Comparison of ENCODE assay signal across 10 cellular contexts in genomic region chr19:50258918-50259372, GRCh38. TPM values are rescaled to one million over a fixed set of nuclear protein-coding genes. Genes with fewer than 3 reads are reported as not detected.
DNase-seq lines count a peak whose midpoint lies in the region; ATAC-seq, FAIRE-seq and TF ChIP-seq lines count a peak whose summit lies in the region.
"Had no signal": no experiment of that assay in that cellular context is flagged by ENCODE, and none has a peak within 500 bp of the region (broad histone marks: within the 10 kb centered on the region; RNA-seq: fewer than 3 reads in every experiment).

No MANE protein-coding gene starts in this region.

- H3K9me3 Mint-ChIP-seq in HFFc6: peaks cover 34% of the 10 kb centered on the region

- WGBS in GM12878 (ENCODE audit: insufficient coverage, insufficient replicate concordance, low lambda C conversion rate, missing lambda C conversion rate): 29% methylated on average over 21 of the region's 25 CpGs

- POLR2A ChIA-PET in GM12878 (lab: Charles Lee): no interaction called here

- CTCF ChIA-PET in GM12878 (lab: Yijun Ruan, JAX): interaction anchor here (0.6 to 2.3 kb wide), 10 partner anchors 9 to 202 kb away, joined by 3 to 13 read pairs (median 4); no protein-coding TSS in a partner anchor

- FAIRE-seq in GM12878 (lab: Jason Lieb, UNC): no peak

- no peaks in the 10 kb centered on the region for H3K4me1 Mint-ChIP-seq in HFFc6 (ENCODE audit: low read depth)

- H3K4me3 Mint-ChIP-seq in HFFc6: no peak overlapping the region

- H3K27me3 ChIP-seq in DND-41 (ENCODE audit: insufficient read depth, low read length, poor library complexity): no peaks in the 10 kb centered on the region
- no peaks in the 10 kb centered on the region for H3K27me3 ChIP-seq in GM12878 (replicated peaks in 1 of 2; ENCODE audit: control insufficient read depth in 2 of 2, insufficient read depth in 2 of 2, low read length in 1 of 2)
- no peaks in the 10 kb centered on the region for H3K27me3 ChIP-seq in parathyroid adenoma (ENCODE audit: control insufficient read depth, insufficient read depth, low read length)

- no peak overlapping the region for H3K4me3 ChIP-seq in DND-41 (ENCODE audit: low read depth in 1 of 2, low read length in 2 of 2)
- no peak overlapping the region for H3K4me3 ChIP-seq in GM12878
- no peak overlapping the region for H3K4me3 ChIP-seq in parathyroid adenoma (ENCODE audit: low read depth, low read length)

- H4K20me1 ChIP-seq in DND-41 (ENCODE audit: insufficient read depth, low read length) (no peaks in the 10 kb centered on the region), GM12878 (ENCODE audit: control insufficient read depth, insufficient read depth) (no peaks in the 10 kb centered on the region)

- intact Hi-C loops in GM12878 (cut with micrococcal nuclease; ENCODE audit: unreplicated experiment): loop anchor here (5.0 kb wide), 1 partner anchor 92 kb away; no protein-coding TSS in a partner anchor

- H3K9ac ChIP-seq in DND-41 (ENCODE audit: low read depth, low read length) (no peak overlapping the region), GM12878 (ENCODE audit: control insufficient read depth, insufficient read depth, low read length) (no peak overlapping the region), parathyroid adenoma (no peak overlapping the region)

- H3K79me2 ChIP-seq in DND-41 (ENCODE audit: insufficient read depth, low read length) (no peaks in the 10 kb centered on the region), GM12878 (ENCODE audit: control insufficient read depth, insufficient read depth, low read length) (no peaks in the 10 kb centered on the region), parathyroid adenoma (no peaks in the 10 kb centered on the region)

- no peak for TF ChIP-seq EP300 in GM12878 (IDR thresholded peaks at IDR 0.05; ENCODE audit: borderline replicate concordance in 1 of 2, control insufficient read depth in 1 of 2, low read depth in 2 of 2, low read length in 2 of 2)

- H3K9me3 ChIP-seq in DND-41 (ENCODE audit: insufficient read depth, low read length, severe bottlenecking): no peaks in the 10 kb centered on the region
- peaks cover 4% of the 10 kb centered on the region for H3K9me3 ChIP-seq in GM12878 (replicated peaks; ENCODE audit: control insufficient read depth, insufficient read depth, low read length)
- H3K9me3 ChIP-seq in parathyroid adenoma (ENCODE audit: control insufficient read depth, low read length): no peaks in the 10 kb centered on the region

- H3K36me3 ChIP-seq in DND-41 (ENCODE audit: insufficient read depth, low read length) (no peaks in the 10 kb centered on the region), GM12878 (ENCODE audit: control insufficient read depth in 2 of 2, insufficient read depth in 2 of 2, low read length in 1 of 2) (no peaks in the 10 kb centered on the region), parathyroid adenoma (ENCODE audit: control insufficient read depth, insufficient read depth, low read length) (no peaks in the 10 kb centered on the region)

- no peaks in the 10 kb centered on the region; the same call in 1 of the 2 replicates for H3K36me3 Mint-ChIP-seq in HFFc6 (ENCODE audit: low read depth)

- TF ChIP-seq CTCF in DND-41 (IDR thresholded peaks at IDR 0.05; ENCODE audit: borderline replicate concordance, extremely low read depth, low read length, poor library complexity, severe bottlenecking) (peak; percentile 54), HFFc6 (IDR thresholded peaks at IDR 0.05) (peak; percentile 74), GM12878 (IDR thresholded peaks at IDR 0.05 in 2 of 3, conservative IDR thresholded peaks at IDR 0.05 in 1 of 3; ENCODE audit: control insufficient read depth in 2 of 3, extremely low read depth in 1 of 3, insufficient read depth in 1 of 3, low read depth in 3 of 3, low read length in 3 of 3) (peak; percentile 40 to 65 (median 52); a peak in 5 of 6 replicates), parathyroid adenoma (IDR thresholded peaks at IDR 0.05) (peak; percentile 50)

- H3K4me2 ChIP-seq in DND-41 (ENCODE audit: insufficient read depth, low read length) (no peak overlapping the region), GM12878 (ENCODE audit: control insufficient read depth, insufficient read depth) (no peak overlapping the region), parathyroid adenoma (ENCODE audit: low read length) (no peak overlapping the region)

- TF ChIP-seq RAD21 in GM12878 (IDR thresholded peaks at IDR 0.05; ENCODE audit: insufficient read depth, low read depth, low read length): peak; percentile 40; the same call in 1 of the 2 replicates

- H3K4me1 ChIP-seq in DND-41 (ENCODE audit: insufficient read depth, low read length) (no peaks in the 10 kb centered on the region), GM12878 (ENCODE audit: control insufficient read depth, insufficient read depth, low read length) (no peaks in the 10 kb centered on the region), parathyroid adenoma (no peaks in the 10 kb centered on the region)

- DNase-seq in DND-41: no peak
- no peak for DNase-seq in HFFc6
- no peak for DNase-seq in GM12878 (ENCODE audit: low read depth, low spot score)
- DNase-seq in HCEC 1CT: no peak
- DNase-seq in SK-N-DZ (ENCODE audit: low spot score): no peak
- no peak for DNase-seq in NCI-H2081 treated with DMSO at 0.1 percent for 48 hours (lab: John Stamatoyannopoulos, UW)
- DNase-seq: activated CD4-positive, alpha-beta T cell treated with anti-CD3 and anti-CD28 coated beads for 4 hours; occipital lobe had no signal

- SMC1A ChIA-PET in GM12878 (lab: Charles Lee; ENCODE audit: uncharacterized antibody, unreplicated experiment): interaction anchor here (0.9 to 1.2 kb wide), 3 partner anchors 10 to 77 kb away, joined by 3 read pairs; no protein-coding TSS in a partner anchor

- H3K27me3 Mint-ChIP-seq in HFFc6 (ENCODE audit: insufficient read depth): no peaks in the 10 kb centered on the region

- H3K27ac ChIP-seq in DND-41 (ENCODE audit: low read length) (no peak overlapping the region), GM12878 (ENCODE audit: control insufficient read depth, insufficient read depth) (no peak overlapping the region), parathyroid adenoma (no peak overlapping the region)

- in situ Hi-C loops in GM12878 (cut with MboI): no loop called here

- ATAC-seq in DND-41 (ENCODE audit: insufficient read depth, low read depth) (no peak), GM12878 (peak; percentile 54), GM18868 (IDR thresholded peaks at IDR 0.05; ENCODE audit: unreplicated experiment) (no peak)

- BruUV-seq in GM12878 (replicated peaks; lab: Mats Ljungman, UMichigan): no TSS peak

- no peak overlapping the region for H2AFZ ChIP-seq in DND-41 (ENCODE audit: low read depth, low read length)
- H2AFZ ChIP-seq in GM12878 (ENCODE audit: control insufficient read depth, low read depth, low read length): no peak overlapping the region
- no peak overlapping the region for H2AFZ ChIP-seq in parathyroid adenoma

- H3K27ac Mint-ChIP-seq in HFFc6: no peak overlapping the region

- no peak for TF ChIP-seq POLR2A in GM12878 (IDR thresholded peaks at IDR 0.05; ENCODE audit: low read depth, low read length)

- RAD21 ChIA-PET in GM12878 (lab: Charles Lee; ENCODE audit: unreplicated experiment): interaction anchor here (0.6 to 1.5 kb wide), 4 partner anchors 92 to 754 kb away, joined by 3 to 5 read pairs (median 3); no protein-coding TSS in a partner anchor

TF ChIP-seq in GM12878, 131 proteins besides CTCF, POLR2A, EP300 and RAD21 (continues in another document):
- TF ChIP-seq DPF2 (IDR thresholded peaks at IDR 0.05) (peak; percentile 69), SMC3 (IDR thresholded peaks at IDR 0.05; ENCODE audit: borderline replicate concordance, low read length) (peak; percentile 39; the same call in 1 of the 2 replicates), SPI1 (IDR thresholded peaks at IDR 0.05; ENCODE audit: borderline replicate concordance, insufficient read depth, low read depth, low read length) (peak; percentile 26; the same call in 1 of the 2 replicates), PAX5 (IDR thresholded peaks at IDR 0.05; ENCODE audit: borderline replicate concordance, low read depth, low read length) (no peak), ATF3 (IDR thresholded peaks at IDR 0.05; ENCODE audit: borderline replicate concordance, extremely low read depth, low read depth, low read length) (no peak), JUND (IDR thresholded peaks at IDR 0.05; ENCODE audit: low read depth, low read length) (no peak), IKZF1 (conservative IDR thresholded peaks at IDR 0.05) (peak; percentile 36; the same call in 1 of the 2 replicates)

RNA-seq across cellular contexts. Expression of gene MYH14, which starts 55.5 kb away (rescaled TPM):
- total RNA-seq in HFFc6 (2021; fragmentation: NEBNext Ultra II Directional; extraction: Animal tissue kit (Norgen Biotek cat#: 25700)): under 1 TPM in 1 of 6 experiments, not detected in 5; 0.09 TPM
- 0.08 TPM in 1 of 2 replicates, not detected in the other for total RNA-seq in GM12878 (2013; cell fraction: nucleolus; rRNA removed)
- total RNA-seq in GM12878 (2014; rRNA removed) (0.06 and 0.22 TPM in 2 replicates), GM12878 (2014; rRNA removed; fragmentation: Illumina TruSeq; extraction: Trizol) (0.05 and 0.09 TPM in 2 replicates), GM12878 (2021) (0.27 and 0.69 TPM in 2 replicates)
- polyA plus RNA-seq in GM12878 (2011; ENCODE audit: low read depth): 0.07 TPM
- polyA plus RNA-seq in GM12878 (2011; rRNA removed) (0.09 and 0.19 TPM in 2 replicates), GM12878 (2014; fragmentation: Illumina TruSeq; extraction: Trizol) (0.12 TPM in 1 of 2 replicates, not detected in the other), GM12878 (2014; fragmentation: Nextera tagmentation; extraction: Ambion mirVana) (not detected), GM12878 (2014; rRNA removed) (0.23 and 0.29 TPM in 2 replicates), GM12878 (2016; fragmentation: Nextera tagmentation; extraction: Ambion mirVana) (not detected)
- polyA plus RNA-seq in GM12878 (2011; cell fraction: cytosol; rRNA removed): 0.23 and 0.27 TPM in 2 replicates
- 0.19 and 0.38 TPM in 2 replicates for polyA plus RNA-seq in GM12878 (2011; cell fraction: nucleus; rRNA removed)
- polyA plus RNA-seq in GM12878 (2012): 0.20 and 0.32 TPM in 2 replicates
- polyA minus RNA-seq in GM12878 (2011; rRNA and poly(A)+ RNA removed): 0.57 and 0.80 TPM in 2 replicates
- 0.31 TPM in 1 of 2 replicates, not detected in the other for polyA minus RNA-seq in GM12878 (2011; cell fraction: cytosol; rRNA and poly(A)+ RNA removed)
- 0.24 and 0.29 TPM in 2 replicates for polyA minus RNA-seq in GM12878 (2011; cell fraction: nucleus; rRNA and poly(A)+ RNA removed)
- polyA plus RNA-seq in SK-N-DZ (2014; cell fraction: cytosol; rRNA removed): not detected in 2 replicates
- not detected in 2 replicates for polyA plus RNA-seq in SK-N-DZ (2014; cell fraction: nucleus; rRNA removed)
